Comparison of ENCODE assay signal across 11 cellular contexts in the genomic region with DNA sequence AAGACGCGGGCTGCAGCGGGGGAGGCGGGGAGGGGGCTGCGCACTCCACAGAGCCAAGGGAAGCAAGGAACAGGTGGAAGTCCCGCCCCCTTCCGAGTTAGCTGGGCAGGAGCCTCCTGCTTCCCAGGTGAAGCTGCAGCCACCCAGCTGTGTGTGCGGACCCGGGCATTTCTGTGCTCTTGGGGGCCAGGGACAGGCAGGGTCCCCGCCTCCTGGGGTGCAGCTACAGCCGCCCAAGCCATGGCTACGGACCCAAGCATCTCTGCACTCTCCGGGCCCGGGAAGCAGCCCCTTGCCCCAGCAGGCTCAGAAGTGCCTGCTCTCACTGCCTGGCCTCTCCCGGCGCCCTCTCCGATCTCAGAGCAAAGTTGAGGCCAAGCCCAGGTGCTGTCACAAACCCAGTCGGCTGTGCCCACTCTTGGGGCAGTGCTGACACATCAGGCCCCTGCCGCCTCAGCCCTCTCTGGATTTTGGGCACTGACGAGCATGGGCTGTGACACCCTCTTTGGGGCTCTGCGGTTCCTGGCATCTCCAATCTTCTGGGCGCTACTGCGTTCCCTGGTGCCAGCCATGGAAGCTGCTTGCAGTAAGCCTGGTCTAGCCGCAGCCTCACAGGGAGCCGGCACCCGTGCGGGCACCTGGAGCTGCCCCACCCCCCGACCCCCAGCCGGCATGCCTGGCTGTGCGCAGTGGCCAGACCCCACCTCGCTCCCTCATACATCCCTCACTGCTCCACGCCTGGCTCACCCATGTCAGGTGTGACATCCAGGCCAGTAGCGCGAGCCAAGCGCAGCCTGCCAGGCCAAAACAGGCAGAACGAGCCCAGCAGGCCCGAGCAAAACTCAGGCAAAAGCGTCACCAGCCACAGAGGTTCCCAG. TPM values are rescaled to one million over a fixed set of nuclear protein-coding genes. Genes with fewer than 3 reads are reported as not detected.
DNase-seq lines count a peak whose midpoint lies in the region; ATAC-seq, FAIRE-seq and TF ChIP-seq lines count a peak whose summit lies in the region.
"Had no signal": no experiment of that assay in that cellular context is flagged by ENCODE, and none has a peak within 500 bp of the region (broad histone marks: within the 10 kb centered on the region; RNA-seq: fewer than 3 reads in every experiment).

No MANE protein-coding gene starts in this region.

- H3K4me1 Mint-ChIP-seq in effector memory CD8-positive, alpha-beta T cell (ENCODE audit: low read depth in 2 of 2): no peaks in the 10 kb centered on the region
- H3K4me1 Mint-ChIP-seq: activated naive CD8-positive, alpha-beta T cell treated with anti-CD3 and anti-CD28 coated beads for 36 hours had no signal

- peak overlapping the region; percentile 71; the same call in 1 of the 2 replicates for H3K18ac ChIP-seq in H1 (ENCODE audit: extremely low read depth, low read length)

- no peak overlapping the region for H3K27ac Mint-ChIP-seq in effector memory CD8-positive, alpha-beta T cell
- H3K27ac Mint-ChIP-seq: activated naive CD8-positive, alpha-beta T cell treated with anti-CD3 and anti-CD28 coated beads for 36 hours had no signal

- H4K8ac ChIP-seq in H1 (ENCODE audit: extremely low read depth, insufficient read depth, low read length): 0 out of 2 replicates have a peak overlapping the region, but pooled peaks have one; percentile 39

- no peak overlapping the region for H2BK20ac ChIP-seq in H1 (ENCODE audit: low read length)

- no peaks in the 10 kb centered on the region; the same call in 1 of the 2 replicates for H3K23me2 ChIP-seq in H1 (ENCODE audit: low read depth, low read length)

- H3K36me3 ChIP-seq in H1 (ENCODE audit: control insufficient read depth in 2 of 4, insufficient read depth in 4 of 4, low read length in 3 of 4) (no peaks in the 10 kb centered on the region), lower lobe of right lung (no peaks in the 10 kb centered on the region), upper lobe of left lung (no peaks in the 10 kb centered on the region)

- peak overlapping the region; percentile 71 for H3K4me2 ChIP-seq in H1 (ENCODE audit: insufficient read depth in 1 of 2, low read depth in 2 of 2, low read length in 2 of 2)
- H3K4me2 ChIP-seq: A549 had no signal

- H3K9me3 Mint-ChIP-seq in effector memory CD8-positive, alpha-beta T cell: peaks cover 0 to 12% of the 10 kb centered on the region in 2 donors
- H3K9me3 Mint-ChIP-seq: activated naive CD8-positive, alpha-beta T cell treated with anti-CD3 and anti-CD28 coated beads for 36 hours had no signal

- H3K27me3 ChIP-seq in H1 (replicated peaks in 1 of 4; ENCODE audit: control insufficient read depth in 3 of 4, extremely low read depth in 1 of 4, insufficient read depth in 3 of 4, low read length in 3 of 4) (no peaks in the 10 kb centered on the region), lower lobe of right lung (ENCODE audit: low read depth) (no peaks in the 10 kb centered on the region), upper lobe of left lung (no peaks in the 10 kb centered on the region)

- H3K14ac ChIP-seq in H1 (ENCODE audit: insufficient read length): no peak overlapping the region

- ATAC-seq in lower lobe of right lung (peak; percentile 88 to 93), upper lobe of left lung (ENCODE audit: low FRiP score in 2 of 2) (peak; percentile 64 to 87)
- no peak for ATAC-seq in effector memory CD8-positive, alpha-beta T cell (replicated peaks)
- ATAC-seq: A549 had no signal

- H2AFZ ChIP-seq in H1 (ENCODE audit: low read length): peak overlapping the region; percentile 72; the same call in 1 of the 2 replicates

- no peak overlapping the region for H3K4ac ChIP-seq in H1 (replicated peaks; ENCODE audit: insufficient read length, low read depth, low read length)

- no peak overlapping the region for H2BK15ac ChIP-seq in H1 (ENCODE audit: low read length)

- intact Hi-C loops in lower lobe of right lung (cut with DNase I): no loop called here

- no peaks in the 10 kb centered on the region for H3K79me1 ChIP-seq in H1 (ENCODE audit: low read depth, low read length)

- DNase-seq in NCI-H1417 (lab: John Stamatoyannopoulos, UW) (peak; percentile 65 to 88 (median 86)), NCI-H1417 treated with DMSO at 0.1 percent for 48 hours (lab: John Stamatoyannopoulos, UW) (no peak), H1 (ENCODE audit: low read depth in 1 of 2, low spot score in 2 of 2) (peak; percentile 29 to 69), lower lobe of right lung (peak; percentile 77), upper lobe of left lung (peak; percentile 63 to 83), RCC 7860 (ENCODE audit: low spot score) (no peak), NCI-H524 (lab: John Stamatoyannopoulos, UW) (no peak)
- DNase-seq in effector memory CD8-positive, alpha-beta T cell: no peak
- DNase-seq: activated naive CD8-positive, alpha-beta T cell treated with anti-CD3 and anti-CD28 coated beads for 36 hours; KBM-7 had no signal

- H3K79me2 ChIP-seq in H1 (ENCODE audit: control insufficient read depth in 1 of 2, insufficient read depth in 2 of 2, low read length in 2 of 2): no peaks in the 10 kb centered on the region

- no peak for TF ChIP-seq EP300 in H1 (IDR thresholded peaks at IDR 0.05; ENCODE audit: borderline replicate concordance in 1 of 2, low read depth in 2 of 2, low read length in 2 of 2)
- no peak for TF ChIP-seq EP300 in upper lobe of left lung (IDR thresholded peaks at IDR 0.05)

- TF ChIP-seq CTCF in H1 (IDR thresholded peaks at IDR 0.05; ENCODE audit: control extremely low read depth in 1 of 3, insufficient read depth in 1 of 3, low read depth in 1 of 3, low read length in 3 of 3) (no peak), lower lobe of right lung (IDR thresholded peaks at IDR 0.05) (no peak), upper lobe of left lung (IDR thresholded peaks at IDR 0.05) (no peak)

- no peaks in the 10 kb centered on the region for H3K9me3 ChIP-seq in H1 (ENCODE audit: insufficient read depth in 2 of 2, low read depth in 1 of 2, low read length in 1 of 2)
- H3K9me3 ChIP-seq in lower lobe of right lung: no peaks in the 10 kb centered on the region
- no peaks in the 10 kb centered on the region for H3K9me3 ChIP-seq in upper lobe of left lung
- H3K9me3 ChIP-seq: A549 had no signal

- H3K4me1 ChIP-seq in H1 (replicated peaks in 1 of 4; ENCODE audit: control insufficient read depth in 3 of 4, insufficient read depth in 4 of 4, low read length in 3 of 4) (peaks cover 0 to 14% (median 5%) of the 10 kb centered on the region in 4 experiments; a peak in 4 of 7 replicates), lower lobe of right lung (no peaks in the 10 kb centered on the region), upper lobe of left lung (no peaks in the 10 kb centered on the region)
- H3K4me1 ChIP-seq: A549 had no signal

- H3K27me3 Mint-ChIP-seq in effector memory CD8-positive, alpha-beta T cell: no peaks in the 10 kb centered on the region

- H4K5ac ChIP-seq in H1 (ENCODE audit: insufficient read length, low read depth, low read length): no peak overlapping the region

- H2BK120ac ChIP-seq in H1 (replicated peaks; ENCODE audit: low read depth, low read length): no peak overlapping the region

- no peak overlapping the region for H3K56ac ChIP-seq in H1 (replicated peaks; ENCODE audit: insufficient read length, low read depth, low read length)

- H3K36me3 Mint-ChIP-seq in effector memory CD8-positive, alpha-beta T cell (ENCODE audit: insufficient read depth): no peaks in the 10 kb centered on the region
- H3K36me3 Mint-ChIP-seq: activated naive CD8-positive, alpha-beta T cell treated with anti-CD3 and anti-CD28 coated beads for 36 hours had no signal

- FAIRE-seq in H1 (lab: Jason Lieb, UNC) (no peak), RCC 7860 (lab: Jason Lieb, UNC) (no peak)
- FAIRE-seq: A549 had no signal

- no peak for TF ChIP-seq RAD21 in H1 (IDR thresholded peaks at IDR 0.05 in 1 of 2, conservative IDR thresholded peaks at IDR 0.05 in 1 of 2; ENCODE audit: low read depth in 2 of 2, low read length in 2 of 2)

- H3K23ac ChIP-seq in H1 (ENCODE audit: insufficient read length): no peak overlapping the region

- no peak overlapping the region for H3K4me3 Mint-ChIP-seq in effector memory CD8-positive, alpha-beta T cell
- H3K4me3 Mint-ChIP-seq: activated naive CD8-positive, alpha-beta T cell treated with anti-CD3 and anti-CD28 coated beads for 36 hours had no signal

- POLR2A ChIA-PET in H1 (lab: Charles Lee; ENCODE audit: partially characterized antibody): interaction anchor here (0.8 kb wide), 1 partner anchor 10 kb away, joined by 3 read pairs; no protein-coding TSS in a partner anchor

- 0 out of 2 replicates have a peak overlapping the region, but pooled peaks have one; percentile 80 for H2BK12ac ChIP-seq in H1 (ENCODE audit: low read depth, low read length)

- no peaks in the 10 kb centered on the region for H4K20me1 ChIP-seq in H1 (replicated peaks in 1 of 2; ENCODE audit: control insufficient read depth in 1 of 2, insufficient read depth in 2 of 2, low read length in 2 of 2)

- WGBS in H1 (ENCODE audit: extremely low coverage in 1 of 2, insufficient coverage in 1 of 2, insufficient read length in 1 of 2, insufficient replicate concordance in 2 of 2, low coverage in 1 of 2, low lambda C conversion rate in 2 of 2, missing lambda C conversion rate in 1 of 2), 2 experiments: 31% methylated on average over 33 of the region's 38 CpGs; no CpG with 5 or more reads in 1 of the 2 experiments
- WGBS in upper lobe of left lung, 2 donors: 26 to 37% methylated on average over 18 to 38 of the region's 38 CpGs

- peak overlapping the region in 3 of 4 experiments; percentile 5 to 35 (median 8); a peak in 4 of 7 replicates for H3K9ac ChIP-seq in H1 (replicated peaks in 1 of 4; ENCODE audit: extremely low read depth in 1 of 4, low read depth in 3 of 4, low read length in 3 of 4)

- H3K4me3 ChIP-seq in H1 (ENCODE audit: extremely low read depth in 1 of 4, insufficient read depth in 2 of 4, low read depth in 3 of 4, low read length in 4 of 4) (peak overlapping the region; percentile 41 to 61 (median 48)), lower lobe of right lung (peak overlapping the region; percentile 39), upper lobe of left lung (peak overlapping the region in 3 of 4 donors; percentile 33 to 46 (median 41))
- H3K4me3 ChIP-seq: A549 had no signal

- H2BK5ac ChIP-seq in H1 (ENCODE audit: low read depth, low read length): no peak overlapping the region

- TF ChIP-seq POLR2A in H1 (IDR thresholded peaks at IDR 0.05; ENCODE audit: control extremely low read depth in 1 of 2, low read depth in 2 of 2, low read length in 2 of 2): no peak
- peak in 1 of 4 donors; percentile 34 for TF ChIP-seq POLR2A in upper lobe of left lung (IDR thresholded peaks at IDR 0.05)

- H3K27ac ChIP-seq in H1 (ENCODE audit: low read depth, low read length) (no peak overlapping the region), lower lobe of right lung (peak overlapping the region; percentile 26), upper lobe of left lung (peak overlapping the region in 2 of 4 donors; percentile 37 to 42)
- H3K27ac ChIP-seq: A549 had no signal

- no peak overlapping the region for H2AK5ac ChIP-seq in H1 (ENCODE audit: low read depth, low read length)

- H4K91ac ChIP-seq in H1 (replicated peaks; ENCODE audit: insufficient read length, low read length): no peak overlapping the region

- CTCF ChIA-PET in H1 (lab: Charles Lee; ENCODE audit: partially characterized antibody): interaction anchor here (0.6 kb wide), 1 partner anchor 258 kb away, joined by 3 read pairs; no protein-coding TSS in a partner anchor

RNA-seq across cellular contexts. Expression of gene MGAT4C, which starts 8.5 kb away (rescaled TPM):
- total RNA-seq in H1 (2021; fragmentation: NEBNext Ultra II Directional; extraction: Animal tissue kit (Norgen Biotek cat#: 25700)): 2.5 and 3.0 TPM in 2 replicates
- polyA plus RNA-seq in H1 (2011; rRNA removed): 0.64 and 1.6 TPM in 2 replicates
- polyA plus RNA-seq in H1 (2011; cell fraction: cytosol; rRNA removed): 1.3 TPM
- polyA plus RNA-seq in H1 (2011; cell fraction: nucleus; rRNA removed): 0.58 TPM
- polyA plus RNA-seq in H1 (2012, experiment 1 of 2): 0.93 to 1.8 TPM (median 1.4 TPM) in 4 replicates
- polyA plus RNA-seq in H1 (2012, experiment 2 of 2): 0.21 TPM
- polyA plus RNA-seq in H1 (2013, experiment 1 of 2): 3.1 TPM
- polyA plus RNA-seq in H1 (2013, experiment 2 of 2): 3.2 TPM
- polyA minus RNA-seq in H1 (2011; rRNA and poly(A)+ RNA removed): 3.0 and 5.8 TPM in 2 replicates
- polyA minus RNA-seq in H1 (2011; cell fraction: cytosol; rRNA and poly(A)+ RNA removed): 0.66 TPM
- polyA minus RNA-seq in H1 (2011; cell fraction: nucleus; rRNA and poly(A)+ RNA removed): 5.9 TPM
- total RNA-seq in lower lobe of right lung (0.21 TPM), upper lobe of left lung (under 1 TPM in 5 of 6 donors, not detected in 1; under 0.01 to 0.43 (median 0.20) TPM)
- total RNA-seq: activated naive CD8-positive, alpha-beta T cell treated with anti-CD3 and anti-CD28 coated beads for 36 hours had no signal

Comparison
In these comparisons a context has a peak if more than half of its experiments do, and no peak if none do; other contexts are left out.
1. DNase-seq: peak in NCI-H1417 (3 of 3), H1 (2 of 2), lower lobe of right lung (single experiment) and upper lobe of left lung (2 of 2); none in NCI-H1417 treated with DMSO at 0.1 percent for 48 hours (single experiment), RCC 7860 (single experiment), NCI-H524 (0 of 2) and effector memory CD8-positive, alpha-beta T cell (0 of 3).
2. Peak in every context shown above with its lines, with median percentiles within 50 percentile points of each other: H3K4me3 ChIP-seq.